Comparison of ENCODE assay signal across 8 cellular contexts in genomic region chrX:15854080-15854655, GRCh38. TPM values are rescaled to one million over a fixed set of nuclear protein-coding genes. Genes with fewer than 3 reads are reported as not detected.
A peak's percentile ranks its signal among the peaks of the same experiment; 100 is the strongest.
DNase-seq lines count a peak whose midpoint lies in the region; ATAC-seq and TF ChIP-seq lines count a peak whose summit lies in the region.

No MANE protein-coding gene starts in this region.

- H3K4me3 ChIP-seq in RWPE2 (ENCODE audit: severe bottlenecking) (peak overlapping the region; percentile 47), uterus (peak overlapping the region; percentile 35 to 84)

- H3K27ac Mint-ChIP-seq in activated naive CD4-positive, alpha-beta T cell treated with anti-CD3 and anti-CD28 coated beads, Interleukin-2, amount 50 U/mL, for 72 hours, result peak overlapping the region in 1 of 2 donors; percentile 99
- H3K27ac Mint-ChIP-seq in glutamatergic neuron (ENCODE audit: unreplicated experiment) (peak overlapping the region; percentile 52), osteocyte (ENCODE audit: unreplicated experiment) (peak overlapping the region; percentile 89)

- DNase-seq in AG08396 (ENCODE audit: low spot score), result peak; percentile 46
- peak; percentile 26 for DNase-seq in RWPE2 (ENCODE audit: low spot score)
- peak; percentile 23 to 61 for DNase-seq in activated naive CD4-positive, alpha-beta T cell treated with anti-CD3 and anti-CD28 coated beads, Interleukin-2, amount 50 U/mL, for 72 hours (ENCODE audit: low spot score in 2 of 2)
- peak; percentile 62 for DNase-seq in glutamatergic neuron
- peak; percentile 87 for DNase-seq in osteocyte (ENCODE audit: extremely low spot score, unreplicated experiment)
- DNase-seq in uterus, result peak; percentile 55 to 56

- H3K4me3 Mint-ChIP-seq in glutamatergic neuron (ENCODE audit: unreplicated experiment) (peak overlapping the region; percentile 88), osteocyte (ENCODE audit: unreplicated experiment) (peak overlapping the region; percentile 83)

- H3K27ac ChIP-seq in RWPE2 (ENCODE audit: poor library complexity, severe bottlenecking), result peak overlapping the region; percentile 41
- H3K27ac ChIP-seq in uterus, result peak overlapping the region; percentile 83 to 93

- H3K9me3 ChIP-seq in RWPE2 (ENCODE audit: severe bottlenecking) (no peaks in the 10 kb centered on the region), uterus (no peaks in the 10 kb centered on the region)

- H3K36me3 Mint-ChIP-seq in activated naive CD4-positive, alpha-beta T cell treated with anti-CD3 and anti-CD28 coated beads, Interleukin-2, amount 50 U/mL, for 72 hours, result peaks cover 0 to 11% of the 10 kb centered on the region in 2 donors
- H3K36me3 Mint-ChIP-seq in glutamatergic neuron (ENCODE audit: unreplicated experiment), result no peaks in the 10 kb centered on the region
- peaks cover 15% of the 10 kb centered on the region for H3K36me3 Mint-ChIP-seq in osteocyte (ENCODE audit: unreplicated experiment)

- H3K27me3 ChIP-seq in RWPE2 (ENCODE audit: insufficient read depth, poor library complexity, severe bottlenecking) (no peaks in the 10 kb centered on the region), uterus (no peaks in the 10 kb centered on the region)

- TF ChIP-seq CTCF in RWPE2 (IDR thresholded peaks at IDR 0.05; ENCODE audit: poor library complexity, severe bottlenecking) (peak; percentile 28), glutamatergic neuron (IDR thresholded peaks at IDR 0.05; ENCODE audit: partially characterized antibody, unreplicated experiment) (no peak), osteocyte (IDR thresholded peaks at IDR 0.05) (peak; percentile 45), uterus (IDR thresholded peaks at IDR 0.05) (peak in 2 of 4 experiments; percentile 12 to 14)

- H3K4me1 Mint-ChIP-seq in glutamatergic neuron (ENCODE audit: low read depth, unreplicated experiment) (peaks cover 13% of the 10 kb centered on the region), osteocyte (ENCODE audit: unreplicated experiment) (peaks cover 49% of the 10 kb centered on the region)

- peak in 1 of 2 donors; percentile 19 for TF ChIP-seq POLR2A in uterus (IDR thresholded peaks at IDR 0.05)

- no peaks in the 10 kb centered on the region for H3K9me3 Mint-ChIP-seq in activated naive CD4-positive, alpha-beta T cell treated with anti-CD3 and anti-CD28 coated beads, Interleukin-2, amount 50 U/mL, for 72 hours
- H3K9me3 Mint-ChIP-seq in glutamatergic neuron (ENCODE audit: unreplicated experiment), result peaks cover 8% of the 10 kb centered on the region
- no peaks in the 10 kb centered on the region for H3K9me3 Mint-ChIP-seq in osteocyte (ENCODE audit: unreplicated experiment)

- H3K4me1 ChIP-seq in RWPE2 (ENCODE audit: insufficient read depth, poor library complexity, severe bottlenecking), result no peaks in the 10 kb centered on the region
- peaks cover 3 to 4% of the 10 kb centered on the region in 2 donors for H3K4me1 ChIP-seq in uterus

- H3K36me3 ChIP-seq in RWPE2 (ENCODE audit: low read depth) (no peaks in the 10 kb centered on the region), uterus (no peaks in the 10 kb centered on the region)

- peak; percentile 37 for ATAC-seq in GM19025 (IDR thresholded peaks at IDR 0.05; ENCODE audit: low read depth, unreplicated experiment)
- ATAC-seq in HG03280 (IDR thresholded peaks at IDR 0.05; ENCODE audit: unreplicated experiment), result peak; percentile 29
- ATAC-seq in RWPE2 (ENCODE audit: low read depth), result no peak
- peak; percentile 9 to 40 for ATAC-seq in activated naive CD4-positive, alpha-beta T cell treated with anti-CD3 and anti-CD28 coated beads, Interleukin-2, amount 50 U/mL, for 72 hours

- intact Hi-C loops in uterus (cut with DNase I; ENCODE audit: low total_unique reads), result no loop called here

- H3K27me3 Mint-ChIP-seq in glutamatergic neuron (ENCODE audit: unreplicated experiment) (peaks cover 1% of the 10 kb centered on the region), osteocyte (ENCODE audit: unreplicated experiment) (peaks cover 15% of the 10 kb centered on the region)

RNA-seq across cellular contexts. Expression of gene AP1S2, which starts 0.4 kb away (rescaled TPM):
- 10 to 100 TPM; 21.6 to 23.8 TPM for total RNA-seq in activated naive CD4-positive, alpha-beta T cell treated with anti-CD3 and anti-CD28 coated beads, Interleukin-2, amount 50 U/mL, for 72 hours
- total RNA-seq in glutamatergic neuron (ENCODE audit: unreplicated experiment), result 89.4 TPM
- total RNA-seq in osteocyte, result 79.7 and 92.6 TPM in 2 replicates
- total RNA-seq in uterus, result 100 to 1,000 TPM in 1 of 4 donors, 10 to 100 TPM in 3; 64.7 to 112 (median 73.9) TPM

Comparison
In these comparisons a context has a peak if more than half of its experiments do, and no peak if none do; other contexts are left out.
1. DNase-seq: peak in every context shown above with its lines; median percentile 87 in osteocyte; 62 in glutamatergic neuron; 56 in uterus; 46 in AG08396; 42 in activated naive CD4-positive, alpha-beta T cell treated with anti-CD3 and anti-CD28 coated beads, Interleukin-2, amount 50 U/mL, for 72 hours; 26 in RWPE2.